ENCODE assay signal across 8 cellular contexts in the genomic region with DNA sequence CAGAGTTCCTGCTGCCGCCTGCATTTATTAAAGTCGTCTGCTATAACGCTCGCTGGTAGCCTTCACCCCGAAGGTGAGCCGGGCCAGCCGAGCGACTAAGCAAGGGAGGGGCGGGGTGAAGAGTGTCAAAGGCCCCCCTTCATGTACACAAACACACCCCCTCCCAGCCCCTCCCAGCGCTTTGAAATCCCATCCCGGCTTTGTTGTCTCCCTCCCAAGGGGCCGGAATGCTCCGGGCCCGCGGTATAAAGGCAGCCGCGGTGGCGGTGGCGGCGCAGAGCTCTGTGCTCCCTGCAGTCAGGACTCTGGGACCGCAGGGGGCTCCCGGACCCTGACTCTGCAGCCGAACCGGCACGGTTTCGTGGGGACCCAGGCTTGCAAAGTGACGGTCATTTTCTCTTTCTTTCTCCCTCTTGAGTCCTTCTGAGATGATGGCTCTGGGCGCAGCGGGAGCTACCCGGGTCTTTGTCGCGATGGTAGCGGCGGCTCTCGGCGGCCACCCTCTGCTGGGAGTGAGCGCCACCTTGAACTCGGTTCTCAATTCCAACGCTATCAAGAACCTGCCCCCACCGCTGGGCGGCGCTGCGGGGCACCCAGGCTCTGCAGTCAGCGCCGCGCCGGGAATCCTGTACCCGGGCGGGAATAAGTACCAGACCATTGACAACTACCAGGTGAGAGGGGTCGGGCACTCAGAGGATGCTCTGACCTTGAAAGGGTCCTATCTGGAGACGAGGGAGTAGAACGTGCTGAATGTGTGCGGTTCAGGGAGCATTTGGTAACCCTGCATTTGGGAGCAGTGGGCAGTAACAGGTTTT. TPM values are rescaled to one million over a fixed set of nuclear protein-coding genes. Genes with fewer than 3 reads are reported as not detected.
A peak's percentile ranks its signal among the peaks of the same experiment; 100 is the strongest.
DNase-seq lines count a peak whose midpoint lies in the region; ATAC-seq and TF ChIP-seq lines count a peak whose summit lies in the region.

A gene with protein sequence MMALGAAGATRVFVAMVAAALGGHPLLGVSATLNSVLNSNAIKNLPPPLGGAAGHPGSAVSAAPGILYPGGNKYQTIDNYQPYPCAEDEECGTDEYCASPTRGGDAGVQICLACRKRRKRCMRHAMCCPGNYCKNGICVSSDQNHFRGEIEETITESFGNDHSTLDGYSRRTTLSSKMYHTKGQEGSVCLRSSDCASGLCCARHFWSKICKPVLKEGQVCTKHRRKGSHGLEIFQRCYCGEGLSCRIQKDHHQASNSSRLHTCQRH (plus strand): TSS at position 275 of the 815 bp plus-strand sequence. CDS start 154 bp downstream, at position 429.

- ATAC-seq in HG02798 (IDR thresholded peaks at IDR 0.05; ENCODE audit: poor library complexity, unreplicated experiment) (no peak), GM18498 (IDR thresholded peaks at IDR 0.05; ENCODE audit: unreplicated experiment) (no peak)

- peak within 1 kb of the TSS in 1 of 2 donors; percentile 38 for H3K9ac ChIP-seq in colonic mucosa (ENCODE audit: low read depth in 2 of 2, low read length in 2 of 2)

- peak; percentile 52 to 81 for DNase-seq in HAP-1 (ENCODE audit: low spot score in 2 of 2)
- peak; percentile 71 for DNase-seq in RPMI7951 (ENCODE audit: low read depth)
- DNase-seq in colonic mucosa = peak; percentile 76
- peak; percentile 60 for DNase-seq in kidney glomerular epithelial cell (lab: John Stamatoyannopoulos, UW)
- DNase-seq in stimulated activated CD4-positive, alpha-beta T cell treated with anti-CD3 and anti-CD28 coated beads, Interleukin-2, amount 100 ng/mL, for 48 hours = peak; percentile 16 to 28

- TF ChIP-seq CTCF in DOHH2 (IDR thresholded peaks at IDR 0.05; ENCODE audit: low read depth, low read length, poor library complexity, severe bottlenecking) (peak; percentile 99), colonic mucosa (IDR thresholded peaks at IDR 0.05) (peak; percentile 66)

- H3K9me2 ChIP-seq in DOHH2 (replicated peaks; ENCODE audit: control insufficient read depth, low read length) = no peaks in the 10 kb centered on the region

- H3K36me3 ChIP-seq in DOHH2 (ENCODE audit: control insufficient read depth, low read length) (no peaks in the 10 kb centered on the region; the same call in 1 of the 2 replicates), HAP-1 (replicated peaks) (no peaks in the 10 kb centered on the region), colonic mucosa (no peaks in the 10 kb centered on the region)

- H4K20me1 ChIP-seq in DOHH2 (ENCODE audit: control insufficient read depth, insufficient read depth, low read depth, low read length) = no peaks in the 10 kb centered on the region

- intact Hi-C loops in colonic mucosa (cut with DNase I) = no loop called here

- no peaks in the 10 kb centered on the region for H3F3A ChIP-seq in DOHH2 (ENCODE audit: control insufficient read depth, insufficient read depth)

- H3K79me2 ChIP-seq in DOHH2 (ENCODE audit: control insufficient read depth, low read length) = no peaks in the 10 kb centered on the region

- H3K27ac ChIP-seq in DOHH2 (ENCODE audit: low read depth, low read length) (peak within 1 kb of the TSS; percentile 30), colonic mucosa (no peak within 1 kb of the TSS)

- H3K9me3 ChIP-seq in DOHH2 (ENCODE audit: control insufficient read depth, insufficient read depth, low read length) (no peaks in the 10 kb centered on the region), HAP-1 (no peaks in the 10 kb centered on the region), colonic mucosa (no peaks in the 10 kb centered on the region)

- H3K27me3 ChIP-seq in DOHH2 (ENCODE audit: control insufficient read depth, low read length) (no peaks in the 10 kb centered on the region; the same call in 1 of the 2 replicates), HAP-1 (ENCODE audit: low read depth) (peaks cover 17% of the 10 kb centered on the region), colonic mucosa (peaks cover 17% of the 10 kb centered on the region)

- H3K4me2 ChIP-seq in DOHH2 (ENCODE audit: low read length) = peak within 1 kb of the TSS; percentile 89

- in situ Hi-C loops in HAP-1 (cut with MboI; ENCODE audit: low sequenced_read_pairs) = loop anchor here (10.0 to 25.0 kb wide), 2 partner anchors 251 to 423 kb away; no protein-coding TSS in a partner anchor

- H3K4me1 ChIP-seq in DOHH2 (ENCODE audit: control insufficient read depth, low read length) (peaks cover 42% of the 10 kb centered on the region), HAP-1 (peaks cover 5% of the 10 kb centered on the region; the same call in 1 of the 2 replicates), colonic mucosa (peaks cover 8% of the 10 kb centered on the region)

- H3K4me3 ChIP-seq in DOHH2 (ENCODE audit: low read length) (peak within 1 kb of the TSS; percentile 93), HAP-1 (peak within 1 kb of the TSS; percentile 43), colonic mucosa (peak within 1 kb of the TSS; percentile 45)

RNA-seq across cellular contexts. Expression of the gene that starts here (rescaled TPM):
- 4.7 and 7.3 TPM in 2 replicates for total RNA-seq in RPMI7951 (2014; rRNA removed; shearing (Covaris generic))
- under 1 TPM in 1 of 2 donors, not detected in 1; 0.82 TPM for total RNA-seq in colonic mucosa

Comparison
In these comparisons a context has a peak if more than half of its experiments do, and no peak if none do; other contexts are left out.
1. Peak in DNase-seq and H3K4me3 ChIP-seq in colonic mucosa; RNA of the gene not detected or under 1 TPM.
2. H3K4me3 ChIP-seq: peak in every context shown above with its lines; median percentile 93 in DOHH2; 45 in colonic mucosa; 43 in HAP-1.
3. DNase-seq: peak in every context shown above with its lines; median percentile 76 in colonic mucosa; 71 in RPMI7951; 66 in HAP-1; 60 in kidney glomerular epithelial cell; 22 in stimulated activated CD4-positive, alpha-beta T cell treated with anti-CD3 and anti-CD28 coated beads, Interleukin-2, amount 100 ng/mL, for 48 hours.